Comparison of ENCODE assay signal across 19 cellular contexts in genomic region chr1:214228976-214229375, GRCh38. TPM values are rescaled to one million over a fixed set of nuclear protein-coding genes. Genes with fewer than 3 reads are reported as not detected.
DNase-seq lines count a peak whose midpoint lies in the region; ATAC-seq and TF ChIP-seq lines count a peak whose summit lies in the region.
"Had no signal": no experiment of that assay in that cellular context is flagged by ENCODE, and none has a peak within 500 bp of the region (broad histone marks: within the 10 kb centered on the region; RNA-seq: fewer than 3 reads in every experiment).

No MANE protein-coding gene starts in this region.

- H3K27ac ChIP-seq in heart right ventricle: peak overlapping the region; percentile 19 to 92 (median 79)
- H3K27ac ChIP-seq: pancreas, right lobe of liver had no signal

- no peak for TF ChIP-seq CTCF in heart right ventricle (IDR thresholded peaks at IDR 0.05)

- no peaks in the 10 kb centered on the region for H3K36me3 ChIP-seq in heart right ventricle
- H3K36me3 ChIP-seq: pancreas, right lobe of liver had no signal

- no peaks in the 10 kb centered on the region for H3K9me3 ChIP-seq in heart right ventricle
- H3K9me3 ChIP-seq: pancreas, right lobe of liver had no signal

- ATAC-seq in heart right ventricle (peak; percentile 88 to 98 (median 94)), HG03432 (IDR thresholded peaks at IDR 0.05; ENCODE audit: unreplicated experiment) (no peak)
- ATAC-seq: activated CD4-positive, CD25-positive, alpha-beta regulatory T cell treated with anti-CD3 and anti-CD28 coated beads, Interleukin-2, amount 50 U/mL, for 24 hours; left colon; natural killer cell; pancreas; right lobe of liver had no signal

- intact Hi-C loops in heart right ventricle (cut with DNase I): loop anchor here in 3 of 10 donors (5.0 kb wide), 3 partner anchors 33 to 98 kb away; no protein-coding TSS in a partner anchor

- H3K27me3 ChIP-seq in heart right ventricle: no peaks in the 10 kb centered on the region
- H3K27me3 ChIP-seq: pancreas, right lobe of liver had no signal

- WGBS in heart right ventricle, 2 donors: 35 to 48% methylated on average over 3 of the region's 3 CpGs

- peaks cover 0 to 27% (median 14%) of the 10 kb centered on the region in 9 donors for H3K4me1 ChIP-seq in heart right ventricle
- H3K4me1 ChIP-seq: pancreas, right lobe of liver had no signal

- H3K4me3 ChIP-seq in heart right ventricle: no peak overlapping the region
- H3K4me3 ChIP-seq: pancreas, right lobe of liver had no signal

- DNase-seq in NCI-H510A treated with DMSO at 0.1 percent for 48 hours (lab: John Stamatoyannopoulos, UW) (peak; percentile 26), NCI-H510A (lab: John Stamatoyannopoulos, UW) (no peak), NCI-H446 (lab: John Stamatoyannopoulos, UW) (peak; percentile 55 to 76), heart right ventricle (peak; percentile 12 to 74), superior temporal gyrus (ENCODE audit: extremely low spot score) (peak; percentile 67), SK-N-DZ (ENCODE audit: low spot score) (no peak)
- DNase-seq in activated CD4-positive, alpha-beta T cell treated with anti-CD3 and anti-CD28 coated beads for 4 hours: no peak
- DNase-seq: activated gamma-delta T cell treated with Interleukin-2 at 50 U/mL for 16 hours; activated T-cell treated with anti-CD3 and anti-CD28 coated beads, Interleukin-2, amount 50 U/mL, for 1 hour; GDM1; glutamatergic neuron; Karpas-422; left colon; MV-4-11; natural killer cell; pancreas; right lobe of liver had no signal

RNA-seq across cellular contexts. Expression of gene SMYD2, which starts 52.0 kb away (rescaled TPM):
- 100 to 1,000 TPM; 158 to 438 (median 356) TPM for total RNA-seq in heart right ventricle
- 100 to 1,000 TPM in 1 of 2 donors, 10 to 100 TPM in 1; 97.3 to 149 TPM for polyA plus RNA-seq in heart right ventricle
- polyA plus RNA-seq in SK-N-DZ (2014; cell fraction: cytosol; rRNA removed): 34.4 and 34.6 TPM in 2 replicates
- polyA plus RNA-seq in SK-N-DZ (2014; cell fraction: nucleus; rRNA removed): 75.3 and 87.8 TPM in 2 replicates

Comparison
In these comparisons a context has a peak if more than half of its experiments do, and no peak if none do; other contexts are left out.
1. DNase-seq: peak in NCI-H510A treated with DMSO at 0.1 percent for 48 hours (single experiment), NCI-H446 (2 of 2), heart right ventricle (2 of 2) and superior temporal gyrus (single experiment); none in NCI-H510A (single experiment), SK-N-DZ (single experiment) and activated CD4-positive, alpha-beta T cell treated with anti-CD3 and anti-CD28 coated beads for 4 hours (0 of 2).